8 cellular contexts compared by ENCODE assay signal in the genomic region with DNA sequence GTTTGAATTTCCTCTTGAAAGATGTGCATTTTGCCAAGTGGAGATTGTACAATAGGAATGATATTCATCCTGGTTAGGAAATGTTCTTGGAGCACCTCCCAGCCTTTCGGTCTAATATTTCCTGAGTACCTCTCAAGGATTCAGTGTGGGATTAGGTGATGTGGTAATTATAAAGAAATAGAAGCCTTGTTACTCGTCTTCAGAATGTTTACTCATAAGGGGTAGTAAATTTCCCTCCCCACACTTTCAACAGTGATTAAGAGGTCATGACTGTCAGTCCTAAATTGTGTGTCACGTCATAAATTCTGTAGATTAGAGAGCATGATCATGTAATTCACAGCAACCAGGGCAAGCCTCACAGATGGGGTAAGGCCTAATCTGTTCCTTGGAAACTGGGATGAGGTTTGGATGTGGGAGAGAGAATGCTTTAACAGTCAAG.
DNase-seq lines count a peak whose midpoint lies in the region; TF ChIP-seq lines count a peak whose summit lies in the region.

No MANE protein-coding gene starts in this region.

- DNase-seq in GM04504 (ENCODE audit: low read depth), result peak; percentile 92
- DNase-seq in NCI-H524 (lab: John Stamatoyannopoulos, UW), result peak; percentile 74 to 92
- peak; percentile 90 to 92 for DNase-seq in fibroblast of lung (ENCODE audit: low read depth in 2 of 2)
- peak; percentile 84 for DNase-seq in sigmoid colon
- DNase-seq in SIG-M5 (lab: John Stamatoyannopoulos, UW), result no peak
- DNase-seq in stimulated activated CD4-positive, alpha-beta T cell treated with anti-CD3 and anti-CD28 coated beads, Interleukin-12 subunit alpha, Interleukin-12 subunit beta, amount 100 ng/mL, for 4 hours, result no peak
- DNase-seq in cortex of kidney (lab: John Stamatoyannopoulos, UW), result no peak
- no peak for DNase-seq in DMS114 treated with DMSO at 0.1 percent for 48 hours (lab: John Stamatoyannopoulos, UW; ENCODE audit: unreplicated experiment)

- intact Hi-C loops in sigmoid colon (cut with DNase I), result loop anchor here (10.0 kb wide), 1 partner anchor 494 kb away; no protein-coding TSS in a partner anchor

- no peak overlapping the region for H3K9ac ChIP-seq in fibroblast of lung (ENCODE audit: insufficient read depth, low read length)

- H3K27me3 ChIP-seq in fibroblast of lung (ENCODE audit: control insufficient read depth, insufficient read depth, low read length) (no peaks in the 10 kb centered on the region), sigmoid colon (no peaks in the 10 kb centered on the region)

- H3K9me3 ChIP-seq in fibroblast of lung (ENCODE audit: control insufficient read depth, insufficient read depth, low read depth, low read length), result no peaks in the 10 kb centered on the region
- no peaks in the 10 kb centered on the region for H3K9me3 ChIP-seq in sigmoid colon

- H3K4me1 ChIP-seq in fibroblast of lung (ENCODE audit: control insufficient read depth, extremely low read depth, insufficient read depth, low read length), result peaks cover 12% of the 10 kb centered on the region
- peaks cover 0 to 72% (median 55%) of the 10 kb centered on the region in 4 donors for H3K4me1 ChIP-seq in sigmoid colon

- TF ChIP-seq CTCF in fibroblast of lung (conservative IDR thresholded peaks at IDR 0.05 in 1 of 2, IDR thresholded peaks at IDR 0.05 in 1 of 2; ENCODE audit: low read depth in 1 of 2, low read length in 2 of 2) (no peak), sigmoid colon (IDR thresholded peaks at IDR 0.05) (no peak)

- H4K20me1 ChIP-seq in fibroblast of lung (ENCODE audit: control insufficient read depth, extremely low read depth, insufficient read depth, low read length), result no peaks in the 10 kb centered on the region

- H3K4me3 ChIP-seq in fibroblast of lung (replicated peaks in 1 of 4; ENCODE audit: control extremely low read depth in 1 of 4, insufficient read depth in 1 of 4, low read depth in 3 of 4, low read length in 4 of 4) (no peak overlapping the region), sigmoid colon (no peak overlapping the region)

- H3K27ac ChIP-seq in fibroblast of lung (ENCODE audit: insufficient read depth, low read length) (no peak overlapping the region), sigmoid colon (peak overlapping the region; percentile 64 to 82 (median 72))

- no peaks in the 10 kb centered on the region for H3K79me2 ChIP-seq in fibroblast of lung (ENCODE audit: control insufficient read depth, insufficient read depth, low read length)

- H2AFZ ChIP-seq in fibroblast of lung (ENCODE audit: low read length), result no peak overlapping the region

- H3K36me3 ChIP-seq in fibroblast of lung (ENCODE audit: control insufficient read depth, insufficient read depth, low read length), result no peaks in the 10 kb centered on the region
- no peaks in the 10 kb centered on the region for H3K36me3 ChIP-seq in sigmoid colon

- no peak overlapping the region for H3K4me2 ChIP-seq in fibroblast of lung (ENCODE audit: extremely low read depth, insufficient read depth, low read length)

- no peak for TF ChIP-seq POLR2A in sigmoid colon (IDR thresholded peaks at IDR 0.05)

- WGBS in sigmoid colon, 2 donors, result 49 to 64% methylated on average over 3 of the region's 3 CpGs

- no peak for TF ChIP-seq EP300 in sigmoid colon (IDR thresholded peaks at IDR 0.05)

Comparison
In these comparisons a context has a peak if more than half of its experiments do, and no peak if none do; other contexts are left out.
1. DNase-seq: peak in GM04504 (single experiment), NCI-H524 (2 of 2), fibroblast of lung (2 of 2) and sigmoid colon (single experiment); none in SIG-M5 (single experiment), stimulated activated CD4-positive, alpha-beta T cell treated with anti-CD3 and anti-CD28 coated beads, Interleukin-12 subunit alpha, Interleukin-12 subunit beta, amount 100 ng/mL, for 4 hours (single experiment), cortex of kidney (single experiment) and DMS114 treated with DMSO at 0.1 percent for 48 hours (single experiment).